15 cellular contexts compared by ENCODE assay signal in genomic region chr18:995641-996040, GRCh38.
DNase-seq lines count a peak whose midpoint lies in the region; ATAC-seq and TF ChIP-seq lines count a peak whose summit lies in the region.
"Had no signal": no experiment of that assay in that cellular context is flagged by ENCODE, and none has a peak within 500 bp of the region (broad histone marks: within the 10 kb centered on the region; RNA-seq: fewer than 3 reads in every experiment).

No MANE protein-coding gene starts in this region.

- no peaks in the 10 kb centered on the region for H3K36me3 Mint-ChIP-seq in chondrocyte (ENCODE audit: low read depth)
- H3K36me3 Mint-ChIP-seq in activated CD8-positive, alpha-beta memory T cell treated with anti-CD3 and anti-CD28 coated beads, Interleukin-2, amount 10 ng/mL, durations not matched to agents 7 days and 5 days = no peaks in the 10 kb centered on the region
- no peaks in the 10 kb centered on the region for H3K36me3 Mint-ChIP-seq in activated naive CD4-positive, alpha-beta T cell treated with anti-CD3 and anti-CD28 coated beads, Interleukin-2, amount 10 ng/mL, durations not matched to agents 7 days and 5 days

- H3K23ac ChIP-seq in mesenchymal stem cell (ENCODE audit: low read length in 2 of 2) = no peak overlapping the region

- H2BK15ac ChIP-seq in mesenchymal stem cell (ENCODE audit: low read depth, poor library complexity, severe bottlenecking) = no peak overlapping the region

- peak; percentile 76 for DNase-seq in BJ (ENCODE audit: low read depth)
- DNase-seq in MG63 = peak; percentile 78
- DNase-seq in chondrocyte (ENCODE audit: low spot score) = no peak
- DNase-seq in mesenchymal stem cell = peak; percentile 64
- no peak for DNase-seq in NCI-H1436 (lab: John Stamatoyannopoulos, UW)
- DNase-seq in activated CD8-positive, alpha-beta memory T cell treated with anti-CD3 and anti-CD28 coated beads, Interleukin-2, amount 10 ng/mL, durations not matched to agents 7 days and 5 days = no peak
- no peak for DNase-seq in activated naive CD4-positive, alpha-beta T cell treated with anti-CD3 and anti-CD28 coated beads, Interleukin-2, amount 10 ng/mL, durations not matched to agents 7 days and 5 days
- DNase-seq: activated CD4-positive, alpha-beta memory T cell treated with anti-CD3 and anti-CD28 coated beads, Interleukin-2, amount 10 ng/mL, durations not matched to agents 7 days and 5 days; NCI-H1092 treated with DMSO at 0.1 percent for 48 hours; NCI-H345; nucleus accumbens; SK-N-SH had no signal

- no peak overlapping the region for H2BK5ac ChIP-seq in mesenchymal stem cell (ENCODE audit: low read depth, low read length, poor library complexity, severe bottlenecking)

- H3K4me3 ChIP-seq in BJ (ENCODE audit: low read depth, low read length) (no peak overlapping the region), MG63 (no peak overlapping the region), mesenchymal stem cell (ENCODE audit: insufficient read depth in 1 of 2, low read depth in 1 of 2, low read length in 2 of 2) (no peak overlapping the region)
- H3K4me3 ChIP-seq: BLaER1 treated with 17β-estradiol and CSF1 and Interleukin-3, amounts not matched to agents 10 nM and 100 nM had no signal

- H3K27me3 ChIP-seq in BJ (ENCODE audit: control insufficient read depth, insufficient read depth, low read length) (no peaks in the 10 kb centered on the region), MG63 (no peaks in the 10 kb centered on the region), mesenchymal stem cell (ENCODE audit: control insufficient read depth in 1 of 2, insufficient read depth in 1 of 2, low read length in 2 of 2) (no peaks in the 10 kb centered on the region)
- H3K27me3 ChIP-seq: BLaER1 treated with 17β-estradiol and CSF1 and Interleukin-3, amounts not matched to agents 10 nM and 100 nM had no signal

- no peaks in the 10 kb centered on the region for H3K27me3 Mint-ChIP-seq in chondrocyte (ENCODE audit: low read depth)
- H3K27me3 Mint-ChIP-seq in activated CD8-positive, alpha-beta memory T cell treated with anti-CD3 and anti-CD28 coated beads, Interleukin-2, amount 10 ng/mL, durations not matched to agents 7 days and 5 days = no peaks in the 10 kb centered on the region
- H3K27me3 Mint-ChIP-seq in activated naive CD4-positive, alpha-beta T cell treated with anti-CD3 and anti-CD28 coated beads, Interleukin-2, amount 10 ng/mL, durations not matched to agents 7 days and 5 days = no peaks in the 10 kb centered on the region
- H3K27me3 Mint-ChIP-seq: activated CD4-positive, alpha-beta memory T cell treated with anti-CD3 and anti-CD28 coated beads, Interleukin-2, amount 10 ng/mL, durations not matched to agents 7 days and 5 days had no signal

- H2AK5ac ChIP-seq in mesenchymal stem cell (ENCODE audit: low read length, severe bottlenecking) = no peak overlapping the region

- CTCF ChIA-PET in BJ (lab: Yijun Ruan, JAX) = no interaction called here
- CTCF ChIA-PET in activated CD8-positive, alpha-beta memory T cell treated with anti-CD3 and anti-CD28 coated beads, Interleukin-2, amount 10 ng/mL, durations not matched to agents 7 days and 5 days (lab: Charles Lee) = no interaction called here
- CTCF ChIA-PET in activated naive CD4-positive, alpha-beta T cell treated with anti-CD3 and anti-CD28 coated beads, Interleukin-2, amount 10 ng/mL, durations not matched to agents 7 days and 5 days (lab: Charles Lee) = no interaction called here

- H2AFZ ChIP-seq in mesenchymal stem cell (ENCODE audit: low read depth, low read length) = no peak overlapping the region

- H3K4me2 ChIP-seq in mesenchymal stem cell (ENCODE audit: low read length, poor library complexity, severe bottlenecking) = no peak overlapping the region
- H3K4me2 ChIP-seq: BLaER1 treated with 17β-estradiol and CSF1 and Interleukin-3, amounts not matched to agents 10 nM and 100 nM; SK-N-SH had no signal

- no peaks in the 10 kb centered on the region for H3K4me1 ChIP-seq in mesenchymal stem cell (ENCODE audit: control insufficient read depth, insufficient read depth, low read depth, low read length)
- H3K4me1 ChIP-seq: BLaER1 treated with 17β-estradiol and CSF1 and Interleukin-3, amounts not matched to agents 10 nM and 100 nM had no signal

- H4K8ac ChIP-seq in mesenchymal stem cell (ENCODE audit: low read length) = no peak overlapping the region

- POLR2A ChIA-PET in BJ (lab: Charles Lee) = no interaction called here

- TF ChIP-seq CTCF in BJ (IDR thresholded peaks at IDR 0.05; ENCODE audit: insufficient read depth, low read depth, low read length) = no peak
- no peak for TF ChIP-seq CTCF in chondrocyte (IDR thresholded peaks at IDR 0.05)

- H3K9me3 Mint-ChIP-seq in chondrocyte (ENCODE audit: low read depth) = peaks cover 11% of the 10 kb centered on the region
- peaks cover 9% of the 10 kb centered on the region for H3K9me3 Mint-ChIP-seq in activated CD8-positive, alpha-beta memory T cell treated with anti-CD3 and anti-CD28 coated beads, Interleukin-2, amount 10 ng/mL, durations not matched to agents 7 days and 5 days (ENCODE audit: low read depth)
- no peaks in the 10 kb centered on the region for H3K9me3 Mint-ChIP-seq in activated naive CD4-positive, alpha-beta T cell treated with anti-CD3 and anti-CD28 coated beads, Interleukin-2, amount 10 ng/mL, durations not matched to agents 7 days and 5 days

- H3K9ac ChIP-seq in mesenchymal stem cell (ENCODE audit: low read length) = peak overlapping the region; percentile 70
- H3K9ac ChIP-seq: BLaER1 treated with 17β-estradiol and CSF1 and Interleukin-3, amounts not matched to agents 10 nM and 100 nM; SK-N-SH had no signal

- no peak overlapping the region for H3K14ac ChIP-seq in mesenchymal stem cell (ENCODE audit: low read length in 2 of 2)

- WGBS in mesenchymal stem cell = 7% methylated on average over 2 of the region's 2 CpGs

- H3K27ac ChIP-seq in mesenchymal stem cell (ENCODE audit: low read length, poor library complexity, severe bottlenecking) = no peak overlapping the region
- H3K27ac ChIP-seq: BLaER1 treated with 17β-estradiol and CSF1 and Interleukin-3, amounts not matched to agents 10 nM and 100 nM had no signal

- H3K79me1 ChIP-seq in mesenchymal stem cell (replicated peaks; ENCODE audit: low read length, poor library complexity, severe bottlenecking) = no peaks in the 10 kb centered on the region

- ATAC-seq in GM18519 (IDR thresholded peaks at IDR 0.05; ENCODE audit: low FRiP score, unreplicated experiment) = no peak
- no peak for ATAC-seq in activated CD8-positive, alpha-beta memory T cell treated with anti-CD3 and anti-CD28 coated beads, Interleukin-2, amount 10 ng/mL, durations not matched to agents 7 days and 5 days

- no peaks in the 10 kb centered on the region for H3K36me3 ChIP-seq in BJ (ENCODE audit: control insufficient read depth, insufficient read depth, low read length)
- H3K36me3 ChIP-seq in MG63 = peaks cover 12% of the 10 kb centered on the region
- no peaks in the 10 kb centered on the region for H3K36me3 ChIP-seq in mesenchymal stem cell (ENCODE audit: control insufficient read depth in 1 of 2, insufficient read depth in 2 of 2, low read depth in 1 of 2, low read length in 2 of 2)
- H3K36me3 ChIP-seq: BLaER1 treated with 17β-estradiol and CSF1 and Interleukin-3, amounts not matched to agents 10 nM and 100 nM had no signal

- no peak overlapping the region for H3K4me3 Mint-ChIP-seq in chondrocyte (ENCODE audit: unreplicated experiment)
- H3K4me3 Mint-ChIP-seq in activated CD8-positive, alpha-beta memory T cell treated with anti-CD3 and anti-CD28 coated beads, Interleukin-2, amount 10 ng/mL, durations not matched to agents 7 days and 5 days = no peak overlapping the region
- H3K4me3 Mint-ChIP-seq in activated naive CD4-positive, alpha-beta T cell treated with anti-CD3 and anti-CD28 coated beads, Interleukin-2, amount 10 ng/mL, durations not matched to agents 7 days and 5 days = no peak overlapping the region
- H3K4me3 Mint-ChIP-seq: activated CD4-positive, alpha-beta memory T cell treated with anti-CD3 and anti-CD28 coated beads, Interleukin-2, amount 10 ng/mL, durations not matched to agents 7 days and 5 days; mesothelial cell of epicardium had no signal

- H3K4ac ChIP-seq in mesenchymal stem cell (ENCODE audit: low read depth in 1 of 2, low read length in 2 of 2) = peak overlapping the region in 1 of 2 experiments; percentile 41

- no peak overlapping the region for H2BK12ac ChIP-seq in mesenchymal stem cell (ENCODE audit: low read length in 2 of 2)

- H3K27ac Mint-ChIP-seq in chondrocyte (ENCODE audit: unreplicated experiment) = peak overlapping the region; percentile 82
- H3K27ac Mint-ChIP-seq in activated CD8-positive, alpha-beta memory T cell treated with anti-CD3 and anti-CD28 coated beads, Interleukin-2, amount 10 ng/mL, durations not matched to agents 7 days and 5 days = no peak overlapping the region
- H3K27ac Mint-ChIP-seq in activated naive CD4-positive, alpha-beta T cell treated with anti-CD3 and anti-CD28 coated beads, Interleukin-2, amount 10 ng/mL, durations not matched to agents 7 days and 5 days = no peak overlapping the region
- H3K27ac Mint-ChIP-seq: activated CD4-positive, alpha-beta memory T cell treated with anti-CD3 and anti-CD28 coated beads, Interleukin-2, amount 10 ng/mL, durations not matched to agents 7 days and 5 days; mesothelial cell of epicardium had no signal

- no peak overlapping the region for H3K18ac ChIP-seq in mesenchymal stem cell (ENCODE audit: low read depth in 1 of 2, low read length in 2 of 2)

- H3K4me1 Mint-ChIP-seq in chondrocyte (ENCODE audit: low read depth) = peaks cover 30% of the 10 kb centered on the region
- H3K4me1 Mint-ChIP-seq in activated CD8-positive, alpha-beta memory T cell treated with anti-CD3 and anti-CD28 coated beads, Interleukin-2, amount 10 ng/mL, durations not matched to agents 7 days and 5 days = no peaks in the 10 kb centered on the region
- no peaks in the 10 kb centered on the region for H3K4me1 Mint-ChIP-seq in activated naive CD4-positive, alpha-beta T cell treated with anti-CD3 and anti-CD28 coated beads, Interleukin-2, amount 10 ng/mL, durations not matched to agents 7 days and 5 days
- H3K4me1 Mint-ChIP-seq: activated CD4-positive, alpha-beta memory T cell treated with anti-CD3 and anti-CD28 coated beads, Interleukin-2, amount 10 ng/mL, durations not matched to agents 7 days and 5 days had no signal

- H2BK120ac ChIP-seq in mesenchymal stem cell (ENCODE audit: low read depth, low read length) = no peak overlapping the region

- peaks cover 18% of the 10 kb centered on the region for H3K9me3 ChIP-seq in MG63
- H3K9me3 ChIP-seq in mesenchymal stem cell (ENCODE audit: control insufficient read depth, low read length) = no peaks in the 10 kb centered on the region
- H3K9me3 ChIP-seq: SK-N-SH had no signal

- no peak overlapping the region for H4K91ac ChIP-seq in mesenchymal stem cell (ENCODE audit: low read length)

Comparison
In these comparisons a context has a peak if more than half of its experiments do, and no peak if none do; other contexts are left out.
1. DNase-seq: peak in BJ (single experiment), MG63 (single experiment) and mesenchymal stem cell (single experiment); none in chondrocyte (single experiment), NCI-H1436 (single experiment), activated CD8-positive, alpha-beta memory T cell treated with anti-CD3 and anti-CD28 coated beads, Interleukin-2, amount 10 ng/mL, durations not matched to agents 7 days and 5 days (single experiment) and activated naive CD4-positive, alpha-beta T cell treated with anti-CD3 and anti-CD28 coated beads, Interleukin-2, amount 10 ng/mL, durations not matched to agents 7 days and 5 days (single experiment).